Comparison of ENCODE assay signal across 16 cellular contexts in the genomic region with DNA sequence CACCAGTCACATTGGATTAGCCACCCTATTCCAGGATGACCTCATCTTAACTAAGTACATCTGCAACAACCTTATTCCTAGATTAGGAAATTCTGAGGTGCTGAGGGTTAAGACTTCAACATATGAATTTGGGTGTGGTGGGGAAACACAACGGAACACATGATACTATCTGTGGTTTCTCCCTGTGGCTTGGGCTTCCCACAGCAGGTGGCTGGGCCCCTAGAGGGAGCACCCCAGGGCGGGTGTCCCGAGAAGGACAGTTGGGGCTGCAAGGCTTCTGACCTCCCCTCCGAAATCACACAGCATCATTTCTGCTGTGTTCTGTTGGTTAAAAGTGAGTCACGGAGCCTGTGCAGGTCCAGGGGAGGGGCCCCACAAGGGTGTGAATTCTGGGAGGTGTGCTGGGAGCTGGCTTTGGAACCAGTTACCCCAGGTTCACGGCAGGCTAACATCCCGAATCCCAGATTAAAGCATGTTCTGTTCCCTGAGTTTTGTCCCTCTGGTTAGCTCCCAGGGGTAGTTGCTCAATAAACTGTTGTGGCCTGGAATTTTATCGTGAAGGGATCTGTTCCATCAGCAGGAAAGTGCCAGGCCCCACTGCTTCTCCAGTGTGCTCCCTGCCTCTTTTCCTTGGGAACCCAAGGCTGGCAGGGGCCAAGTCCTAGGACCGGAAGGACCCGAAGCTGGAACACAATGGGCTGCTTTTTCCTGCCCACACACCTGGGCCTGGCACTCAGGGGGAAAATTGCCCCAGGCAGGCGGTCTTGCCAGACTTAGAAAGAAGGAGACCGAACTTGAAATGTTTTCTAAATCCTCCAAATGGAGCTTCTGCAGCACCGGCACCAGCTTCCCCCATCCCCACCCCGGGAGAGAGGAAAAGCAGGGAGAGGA.
A peak's percentile ranks its signal among the peaks of the same experiment; 100 is the strongest.
DNase-seq lines count a peak whose midpoint lies in the region; TF ChIP-seq lines count a peak whose summit lies in the region.
"Had no signal": no experiment of that assay in that cellular context is flagged by ENCODE, and none has a peak within 500 bp of the region (broad histone marks: within the 10 kb centered on the region; RNA-seq: fewer than 3 reads in every experiment).

No MANE protein-coding gene starts in this region.

- peaks cover 76% of the 10 kb centered on the region for H3K27me3 Mint-ChIP-seq in activated T-cell treated with anti-CD3 and anti-CD28 coated beads, Interleukin-2, amount 50 U/mL, for 24 hours

- TF ChIP-seq CTCF in breast epithelium (IDR thresholded peaks at IDR 0.05), result no peak

- H3K4me1 Mint-ChIP-seq in activated T-cell treated with anti-CD3 and anti-CD28 coated beads, Interleukin-2, amount 50 U/mL, for 24 hours (ENCODE audit: low read depth), result peaks cover 6% of the 10 kb centered on the region
- H3K4me1 Mint-ChIP-seq: activated naive CD4-positive, alpha-beta T cell treated with anti-CD3 and anti-CD28 coated beads, Interleukin-2, amount 50 U/mL, for 24 hours had no signal

- TF ChIP-seq POLR2A in breast epithelium (IDR thresholded peaks at IDR 0.05), result no peak

- no peaks in the 10 kb centered on the region for H3K9me3 ChIP-seq in breast epithelium
- H3K9me3 ChIP-seq: BE2C had no signal

- intact Hi-C loops in breast epithelium (cut with DNase I; ENCODE audit: low total_unique reads), result no loop called here

- H3K36me3 Mint-ChIP-seq in activated T-cell treated with anti-CD3 and anti-CD28 coated beads, Interleukin-2, amount 50 U/mL, for 24 hours (ENCODE audit: low read depth), result no peaks in the 10 kb centered on the region
- H3K36me3 Mint-ChIP-seq: activated naive CD4-positive, alpha-beta T cell treated with anti-CD3 and anti-CD28 coated beads, Interleukin-2, amount 50 U/mL, for 24 hours; WTC11 had no signal

- H3K4me3 ChIP-seq in breast epithelium, result peak overlapping the region in 1 of 3 donors; percentile 25
- H3K4me3 ChIP-seq: cardiac muscle cell, smooth muscle cell had no signal

- H3K27ac Mint-ChIP-seq in activated T-cell treated with anti-CD3 and anti-CD28 coated beads, Interleukin-2, amount 50 U/mL, for 24 hours, result no peak overlapping the region
- H3K27ac Mint-ChIP-seq: activated naive CD4-positive, alpha-beta T cell treated with anti-CD3 and anti-CD28 coated beads, Interleukin-2, amount 50 U/mL, for 24 hours; WTC11 had no signal

- H3K4me1 ChIP-seq in breast epithelium, result peaks cover 0 to 10% of the 10 kb centered on the region in 2 donors
- H3K4me1 ChIP-seq: BE2C had no signal

- peak overlapping the region; percentile 76 to 87 for H3K27ac ChIP-seq in breast epithelium
- H3K27ac ChIP-seq: cardiac muscle cell had no signal

- no peaks in the 10 kb centered on the region for H3K36me3 ChIP-seq in breast epithelium
- H3K36me3 ChIP-seq: BE2C, cardiac muscle cell had no signal

- H3K9me3 Mint-ChIP-seq in activated T-cell treated with anti-CD3 and anti-CD28 coated beads, Interleukin-2, amount 50 U/mL, for 24 hours, result no peaks in the 10 kb centered on the region
- H3K9me3 Mint-ChIP-seq: activated naive CD4-positive, alpha-beta T cell treated with anti-CD3 and anti-CD28 coated beads, Interleukin-2, amount 50 U/mL, for 24 hours had no signal

- no peaks in the 10 kb centered on the region for H3K27me3 ChIP-seq in breast epithelium
- H3K27me3 ChIP-seq: BE2C had no signal

- DNase-seq in COLO829 (ENCODE audit: low spot score) (peak; percentile 18), H4 (ENCODE audit: low spot score) (peak; percentile 14), breast epithelium (ENCODE audit: low spot score in 2 of 2) (peak; percentile 56 to 85), mesenteric fat pad (ENCODE audit: low spot score) (peak; percentile 73), NCI-H748 (lab: John Stamatoyannopoulos, UW; ENCODE audit: unreplicated experiment) (no peak), NCI-H1417 (lab: John Stamatoyannopoulos, UW) (no peak), NCI-H2081 treated with DMSO at 0.1 percent for 48 hours (lab: John Stamatoyannopoulos, UW) (no peak)
- no peak for DNase-seq in activated T-cell treated with anti-CD3 and anti-CD28 coated beads, Interleukin-2, amount 50 U/mL, for 24 hours
- DNase-seq: BE2C, DMS79, NCI-H1092 treated with DMSO at 0.1 percent for 48 hours, NCI-H2227 treated with DMSO at 0.1 percent for 48 hours had no signal

- H3K4me3 Mint-ChIP-seq in activated T-cell treated with anti-CD3 and anti-CD28 coated beads, Interleukin-2, amount 50 U/mL, for 24 hours, result no peak overlapping the region
- H3K4me3 Mint-ChIP-seq: activated naive CD4-positive, alpha-beta T cell treated with anti-CD3 and anti-CD28 coated beads, Interleukin-2, amount 50 U/mL, for 24 hours; WTC11 had no signal

Comparison
In these comparisons a context has a peak if more than half of its experiments do, and no peak if none do; other contexts are left out.
1. DNase-seq: peak in COLO829 (single experiment), H4 (single experiment), breast epithelium (2 of 2) and mesenteric fat pad (single experiment); none in activated T-cell treated with anti-CD3 and anti-CD28 coated beads, Interleukin-2, amount 50 U/mL, for 24 hours (single experiment), NCI-H748 (single experiment), NCI-H1417 (0 of 3) and NCI-H2081 treated with DMSO at 0.1 percent for 48 hours (single experiment).